Comparison of ENCODE assay signal across 18 cellular contexts in genomic region chr2:164913011-164913410, GRCh38. TPM values are rescaled to one million over a fixed set of nuclear protein-coding genes. Genes with fewer than 3 reads are reported as not detected.
DNase-seq lines count a peak whose midpoint lies in the region; ATAC-seq and TF ChIP-seq lines count a peak whose summit lies in the region.
"Had no signal": no experiment of that assay in that cellular context is flagged by ENCODE, and none has a peak within 500 bp of the region (broad histone marks: within the 10 kb centered on the region; RNA-seq: fewer than 3 reads in every experiment).

No MANE protein-coding gene starts in this region.

- peaks cover 6% of the 10 kb centered on the region for H3K79me1 ChIP-seq in trophoblast cell (ENCODE audit: low read length)

- H2BK12ac ChIP-seq in trophoblast cell (ENCODE audit: low read length), result no peak overlapping the region

- TF ChIP-seq CTCF in Calu3 (IDR thresholded peaks at IDR 0.05; ENCODE audit: unreplicated experiment) (no peak), esophagus squamous epithelium (IDR thresholded peaks at IDR 0.05) (no peak)

- peak overlapping the region; percentile 40 for H2BK5ac ChIP-seq in trophoblast cell (ENCODE audit: low read depth, low read length, poor library complexity)

- H3K23ac ChIP-seq in trophoblast cell (ENCODE audit: low read length), result no peak overlapping the region

- H3K27me3 ChIP-seq in NT2/D1 (ENCODE audit: insufficient read depth, insufficient read length), result no peaks in the 10 kb centered on the region
- no peaks in the 10 kb centered on the region for H3K27me3 ChIP-seq in esophagus squamous epithelium
- H3K27me3 ChIP-seq in trophoblast cell (ENCODE audit: insufficient read depth, low read length), result no peaks in the 10 kb centered on the region
- H3K27me3 ChIP-seq: ascending aorta, neutrophil had no signal

- peak overlapping the region; percentile 43 for H2BK120ac ChIP-seq in trophoblast cell (ENCODE audit: insufficient read depth, low read length, poor library complexity)

- H3K9me3 Mint-ChIP-seq in Calu3 (ENCODE audit: low read depth, unreplicated experiment), result no peaks in the 10 kb centered on the region
- H3K9me3 Mint-ChIP-seq: activated T-cell treated with anti-CD3 and anti-CD28 coated beads, Interleukin-2, amount 50 U/mL, for 72 hours had no signal

- H3K27ac Mint-ChIP-seq in Calu3 (ENCODE audit: unreplicated experiment), result peak overlapping the region; percentile 97
- H3K27ac Mint-ChIP-seq: activated CD4-positive, alpha-beta T cell treated with anti-CD3 and anti-CD28 coated beads for 36 hours; activated T-cell treated with anti-CD3 and anti-CD28 coated beads, Interleukin-2, amount 50 U/mL, for 72 hours had no signal

- no peak overlapping the region for H2AFZ ChIP-seq in trophoblast cell (ENCODE audit: insufficient read depth, low read length, poor library complexity)

- H4K91ac ChIP-seq in trophoblast cell (ENCODE audit: low read depth, low read length), result no peak overlapping the region

- H3K4me3 Mint-ChIP-seq in Calu3 (ENCODE audit: low read depth, unreplicated experiment), result peak overlapping the region; percentile 63
- H3K4me3 Mint-ChIP-seq: activated CD4-positive, alpha-beta T cell treated with anti-CD3 and anti-CD28 coated beads for 36 hours; activated T-cell treated with anti-CD3 and anti-CD28 coated beads, Interleukin-2, amount 50 U/mL, for 72 hours had no signal

- TF ChIP-seq POLR2A in esophagus squamous epithelium (IDR thresholded peaks at IDR 0.05), result no peak

- ATAC-seq in sciatic nerve (no peak), GM19467 (IDR thresholded peaks at IDR 0.05; ENCODE audit: unreplicated experiment) (no peak)
- ATAC-seq: activated CD4-positive, alpha-beta T cell treated with anti-CD3 and anti-CD28 coated beads for 36 hours; activated T-cell treated with anti-CD3 and anti-CD28 coated beads, Interleukin-2, amount 50 U/mL, for 72 hours had no signal

- no peak overlapping the region for H3K4ac ChIP-seq in trophoblast cell (ENCODE audit: low read depth, low read length)

- no peaks in the 10 kb centered on the region for H3K9me3 ChIP-seq in NT2/D1 (ENCODE audit: insufficient read depth, low read length)
- no peaks in the 10 kb centered on the region for H3K9me3 ChIP-seq in esophagus squamous epithelium
- no peaks in the 10 kb centered on the region for H3K9me3 ChIP-seq in trophoblast cell (ENCODE audit: insufficient read depth, low read depth, low read length)
- H3K9me3 ChIP-seq: ascending aorta, neutrophil had no signal

- H3K4me3 ChIP-seq in NT2/D1 (ENCODE audit: insufficient read length, low read depth), result no peak overlapping the region
- H3K4me3 ChIP-seq in esophagus squamous epithelium, result no peak overlapping the region
- H3K4me3 ChIP-seq in trophoblast cell (ENCODE audit: low read depth, low read length), result no peak overlapping the region
- H3K4me3 ChIP-seq: ascending aorta had no signal

- H3K9ac ChIP-seq in NT2/D1 (ENCODE audit: insufficient read length, low read depth), result no peak overlapping the region
- H3K9ac ChIP-seq in trophoblast cell (ENCODE audit: low read length), result no peak overlapping the region

- no peak overlapping the region for H3K14ac ChIP-seq in trophoblast cell (ENCODE audit: low read length)

- no peaks in the 10 kb centered on the region for H3K36me3 ChIP-seq in NT2/D1 (ENCODE audit: insufficient read depth, insufficient read length, low read length)
- no peaks in the 10 kb centered on the region for H3K36me3 ChIP-seq in esophagus squamous epithelium
- no peaks in the 10 kb centered on the region for H3K36me3 ChIP-seq in trophoblast cell (ENCODE audit: control insufficient read depth in 1 of 2, insufficient read depth in 2 of 2, low read length in 2 of 2)
- H3K36me3 ChIP-seq: ascending aorta, neutrophil had no signal

- peak overlapping the region in 3 of 4 donors; percentile 73 to 79 (median 77) for H3K27ac ChIP-seq in esophagus squamous epithelium
- peak overlapping the region; percentile 88 for H3K27ac ChIP-seq in trophoblast cell (ENCODE audit: low read depth, low read length)
- H3K27ac ChIP-seq: ascending aorta, C4-2B, neutrophil had no signal

- H3K4me1 Mint-ChIP-seq in Calu3 (ENCODE audit: low read depth, unreplicated experiment), result peaks cover 42% of the 10 kb centered on the region

- no peak overlapping the region for H4K8ac ChIP-seq in trophoblast cell (ENCODE audit: low read depth, low read length)

- no peak overlapping the region for H3K18ac ChIP-seq in trophoblast cell (ENCODE audit: low read length)

- no TSS peak for BruUV-seq in Calu3 (replicated peaks; lab: Mats Ljungman, UMichigan)

- CTCF ChIA-PET in Calu3 (lab: Charles Lee), result interaction anchor here (0.7 to 2.7 kb wide), 6 partner anchors 9 to 177 kb away, joined by 4 to 27 read pairs (median 7); partner anchors contain the start of gene COBLL1

- H3K36me3 Mint-ChIP-seq in Calu3 (ENCODE audit: insufficient read depth, unreplicated experiment), result peaks cover 5% of the 10 kb centered on the region

- no peak overlapping the region for H2AK5ac ChIP-seq in trophoblast cell (ENCODE audit: low read length)

- intact Hi-C loops in Calu3 (cut with micrococcal nuclease; ENCODE audit: unreplicated experiment) (loop anchor here (1.0 kb wide), 1 partner anchor 70 kb away; no protein-coding TSS in a partner anchor), esophagus squamous epithelium (cut with DNase I) (loop anchor here (10.0 kb wide), 1 partner anchor 178 kb away; no protein-coding TSS in a partner anchor), sciatic nerve (cut with DNase I) (no loop called here)

- H3K4me1 ChIP-seq in NT2/D1 (ENCODE audit: insufficient read depth, insufficient read length) (no peaks in the 10 kb centered on the region), esophagus squamous epithelium (peaks cover 5 to 65% (median 25%) of the 10 kb centered on the region in 3 donors), trophoblast cell (ENCODE audit: control insufficient read depth in 1 of 2, insufficient read depth in 2 of 2, low read length in 2 of 2) (peaks cover 0 to 3% of the 10 kb centered on the region in 2 experiments)

- DNase-seq in Calu3 (no peak), NT2/D1 (ENCODE audit: low read depth, low spot score) (peak; percentile 65), esophagus squamous epithelium (lab: John Stamatoyannopoulos, UW) (no peak), trophoblast cell (no peak), sciatic nerve (ENCODE audit: low spot score) (no peak), NCI-H2196 (lab: John Stamatoyannopoulos, UW; ENCODE audit: unreplicated experiment) (no peak), NCI-H187 (lab: John Stamatoyannopoulos, UW) (no peak)
- DNase-seq: activated CD4-positive, alpha-beta T cell treated with anti-CD3 and anti-CD28 coated beads for 36 hours; activated naive CD4-positive, alpha-beta T cell treated with anti-CD3 and anti-CD28 coated beads, Interleukin-2, amount 50 U/mL, for 16 hours; activated T-cell treated with anti-CD3 and anti-CD28 coated beads, Interleukin-2, amount 50 U/mL, for 72 hours; effector CD4-positive, alpha-beta T cell; NCI-H1092; NCI-H2029 treated with DMSO at 0.1 percent for 48 hours had no signal

- H3K79me2 ChIP-seq in trophoblast cell (ENCODE audit: control insufficient read depth, insufficient read depth, low read length, poor library complexity), result no peaks in the 10 kb centered on the region

- WGBS in esophagus squamous epithelium, 2 donors, result 71 to 86% methylated on average over 4 of the region's 4 CpGs
- no CpG with 5 or more reads among the region's 4 CpGs for WGBS in trophoblast cell (ENCODE audit: extremely low coverage, insufficient coverage, insufficient read length)

- no peaks in the 10 kb centered on the region for H3K27me3 Mint-ChIP-seq in Calu3 (ENCODE audit: unreplicated experiment)
- H3K27me3 Mint-ChIP-seq: activated CD4-positive, alpha-beta T cell treated with anti-CD3 and anti-CD28 coated beads for 36 hours had no signal

- H4K12ac ChIP-seq in trophoblast cell (ENCODE audit: low read depth, low read length), result peak overlapping the region; percentile 43

- H3K4me2 ChIP-seq in trophoblast cell (ENCODE audit: low read length), result no peak overlapping the region

RNA-seq across cellular contexts. Expression of gene SLC38A11, which starts 42.3 kb away (rescaled TPM):
- 0.57 and 1.6 TPM in 2 replicates for total RNA-seq in Calu3 (2022)
- total RNA-seq in esophagus squamous epithelium, result 1 to 10 TPM in 1 of 4 donors, under 1 TPM in 2, not detected in 1; 0.47 to 2.5 (median 0.66) TPM
- 0.04 and 0.05 TPM in 2 replicates for polyA plus RNA-seq in trophoblast cell (2013)
- total RNA-seq in sciatic nerve, result 1.2 TPM
- total RNA-seq: activated CD4-positive, alpha-beta T cell treated with anti-CD3 and anti-CD28 coated beads for 36 hours; activated T-cell treated with anti-CD3 and anti-CD28 coated beads, Interleukin-2, amount 50 U/mL, for 72 hours; ascending aorta; LHCN-M2 had no signal
